Comparison of ENCODE assay signal across 25 cellular contexts in genomic region chr1:15198684-15199083, GRCh38. TPM values are rescaled to one million over a fixed set of nuclear protein-coding genes. Genes with fewer than 3 reads are reported as not detected.
DNase-seq lines count a peak whose midpoint lies in the region; ATAC-seq, FAIRE-seq and TF ChIP-seq lines count a peak whose summit lies in the region.
"Had no signal": no experiment of that assay in that cellular context is flagged by ENCODE, and none has a peak within 500 bp of the region (broad histone marks: within the 10 kb centered on the region; RNA-seq: fewer than 3 reads in every experiment).

No MANE protein-coding gene starts in this region.

- no peaks in the 10 kb centered on the region for H3K36me3 ChIP-seq in cardiac muscle cell
- no peaks in the 10 kb centered on the region for H3K36me3 ChIP-seq in heart right ventricle
- H3K36me3 ChIP-seq in kidney (ENCODE audit: control insufficient read depth in 1 of 2, insufficient read depth in 2 of 2, low read length in 2 of 2), result peaks cover 2 to 7% of the 10 kb centered on the region in 2 donors

- H3K9me3 ChIP-seq in cardiac muscle cell (ENCODE audit: low read depth) (no peaks in the 10 kb centered on the region), heart right ventricle (no peaks in the 10 kb centered on the region), kidney (ENCODE audit: control insufficient read depth in 1 of 2, low read length in 2 of 2) (no peaks in the 10 kb centered on the region)

- intact Hi-C loops in heart right ventricle (cut with DNase I), result no loop called here
- intact Hi-C loops in kidney (cut with DNase I), result no loop called here

- TF ChIP-seq CTCF in cardiac muscle cell (IDR thresholded peaks at IDR 0.05; ENCODE audit: low read depth, low read length) (no peak), heart right ventricle (IDR thresholded peaks at IDR 0.05) (no peak), kidney (IDR thresholded peaks at IDR 0.05; ENCODE audit: borderline replicate concordance, extremely low read depth, insufficient read depth) (no peak)

- H3K27me3 ChIP-seq in cardiac muscle cell (no peaks in the 10 kb centered on the region), heart right ventricle (no peaks in the 10 kb centered on the region)

- DNase-seq in cardiac muscle cell (ENCODE audit: low read depth in 1 of 2, low spot score in 1 of 2), result no peak
- no peak for DNase-seq in heart right ventricle
- DNase-seq in kidney, result peak; percentile 88
- peak; percentile 55 for DNase-seq in renal cortical epithelial cell (ENCODE audit: low read depth)
- DNase-seq in UCSD-AML1 (lab: John Stamatoyannopoulos, UW; ENCODE audit: unreplicated experiment), result no peak
- DNase-seq in SK-N-DZ (ENCODE audit: low spot score), result no peak
- DNase-seq: 8988T; CD8-positive, alpha-beta memory T cell; DMS79; GM23248; HCEC 1CT; NCI-H1105; NCI-H146; NCI-H2029; NCI-H345; NCI-H524; NCI-H774; NK-92 treated with Interleukin-12 subunit alpha and Interleukin-12 subunit beta, amount 100 ng/mL, for 24 hours; SIG-M5 had no signal

- H3K4me1 ChIP-seq in cardiac muscle cell (ENCODE audit: low read depth) (peaks cover 31% of the 10 kb centered on the region), heart right ventricle (peaks cover 0 to 15% (median 0%) of the 10 kb centered on the region in 9 donors), kidney (ENCODE audit: control insufficient read depth in 1 of 2, insufficient read depth in 1 of 2, low read depth in 1 of 2, low read length in 2 of 2) (peaks cover 57 to 70% of the 10 kb centered on the region in 2 donors)

- H3K9ac ChIP-seq in kidney (ENCODE audit: low read length in 2 of 2), result peak overlapping the region in 1 of 2 donors; percentile 52
- H3K9ac ChIP-seq: GM23248, KMS-11 had no signal

- ATAC-seq in heart right ventricle (no peak), GM21390 (IDR thresholded peaks at IDR 0.05; ENCODE audit: unreplicated experiment) (no peak), GM21717 (IDR thresholded peaks at IDR 0.05; ENCODE audit: unreplicated experiment) (no peak)
- ATAC-seq: Panc1 had no signal

- H3K4me3 ChIP-seq in cardiac muscle cell, result no peak overlapping the region
- no peak overlapping the region for H3K4me3 ChIP-seq in heart right ventricle
- H3K4me3 ChIP-seq in kidney (ENCODE audit: low read length in 2 of 2), result no peak overlapping the region
- H3K4me3 ChIP-seq: GM23248 had no signal

- 86 to 89% methylated on average over 8 of the region's 8 CpGs for WGBS in heart right ventricle, 2 donors

- H3K27ac ChIP-seq in cardiac muscle cell, result peak overlapping the region; percentile 20
- no peak overlapping the region for H3K27ac ChIP-seq in heart right ventricle
- H3K27ac ChIP-seq in kidney (ENCODE audit: low read depth in 2 of 2, low read length in 2 of 2), result peak overlapping the region; percentile 72 to 86
- H3K27ac ChIP-seq: C4-2B, GM23248, HL-60, KMS-11 had no signal

- no peak for FAIRE-seq in kidney (lab: Jason Lieb, UNC)

RNA-seq across cellular contexts. Expression of gene TMEM51, which starts 45.1 kb away (rescaled TPM):
- total RNA-seq in cardiac muscle cell (32.7 and 40.9 TPM in 2 replicates), heart right ventricle (1 to 10 TPM; 2.0 to 9.5 (median 2.8) TPM), kidney (48.4 TPM), renal cortical epithelial cell (37.4 and 55.9 TPM in 2 replicates)
- polyA plus RNA-seq in cardiac muscle cell (21.3 and 23.8 TPM in 2 replicates), heart right ventricle (1 to 10 TPM; 3.8 to 3.9 TPM), kidney (ENCODE audit: insufficient read depth, low read depth, low replicate concordance) (38.1 TPM)
- polyA plus RNA-seq in SK-N-DZ (2014; cell fraction: cytosol; rRNA removed), result 27.4 and 37.8 TPM in 2 replicates
- polyA plus RNA-seq in SK-N-DZ (2014; cell fraction: nucleus; rRNA removed), result 11.9 and 19.9 TPM in 2 replicates
- polyA plus RNA-seq: CD8-positive, alpha-beta memory T cell had no signal

RNA-seq across cellular contexts. Expression of gene FHAD1, which starts 48.3 kb away (rescaled TPM):
- total RNA-seq in cardiac muscle cell, result 0.53 and 0.74 TPM in 2 replicates
- polyA plus RNA-seq in cardiac muscle cell, result 0.24 and 3.5 TPM in 2 replicates
- 1 to 10 TPM in 1 of 10 donors, under 1 TPM in 4, not detected in 5; 0.12 to 1.0 (median 0.30) TPM for total RNA-seq in heart right ventricle
- polyA plus RNA-seq in heart right ventricle, result under 1 TPM; 0.06 to 0.07 TPM
- total RNA-seq in kidney, result 4.2 TPM
- 0.84 TPM for polyA plus RNA-seq in kidney (ENCODE audit: insufficient read depth, low read depth, low replicate concordance)
- total RNA-seq in renal cortical epithelial cell, result 1.3 TPM in 1 of 2 replicates, not detected in the other
- 1.2 and 1.6 TPM in 2 replicates for polyA plus RNA-seq in SK-N-DZ (2014; cell fraction: cytosol; rRNA removed)
- polyA plus RNA-seq in SK-N-DZ (2014; cell fraction: nucleus; rRNA removed), result 0.62 and 9.1 TPM in 2 replicates
- total RNA-seq: CD8-positive, alpha-beta memory T cell; GM23248 had no signal
- polyA plus RNA-seq: CD8-positive, alpha-beta memory T cell had no signal

Comparison
In these comparisons a context has a peak if more than half of its experiments do, and no peak if none do; other contexts are left out.
1. H3K27ac ChIP-seq: peak in cardiac muscle cell (single experiment) and kidney (2 of 2); none in heart right ventricle (0 of 10).
2. DNase-seq: peak in kidney (single experiment) and renal cortical epithelial cell (single experiment); none in cardiac muscle cell (0 of 2), heart right ventricle (0 of 2), UCSD-AML1 (single experiment) and SK-N-DZ (single experiment).